9 cellular contexts compared by ENCODE assay signal in the genomic region with DNA sequence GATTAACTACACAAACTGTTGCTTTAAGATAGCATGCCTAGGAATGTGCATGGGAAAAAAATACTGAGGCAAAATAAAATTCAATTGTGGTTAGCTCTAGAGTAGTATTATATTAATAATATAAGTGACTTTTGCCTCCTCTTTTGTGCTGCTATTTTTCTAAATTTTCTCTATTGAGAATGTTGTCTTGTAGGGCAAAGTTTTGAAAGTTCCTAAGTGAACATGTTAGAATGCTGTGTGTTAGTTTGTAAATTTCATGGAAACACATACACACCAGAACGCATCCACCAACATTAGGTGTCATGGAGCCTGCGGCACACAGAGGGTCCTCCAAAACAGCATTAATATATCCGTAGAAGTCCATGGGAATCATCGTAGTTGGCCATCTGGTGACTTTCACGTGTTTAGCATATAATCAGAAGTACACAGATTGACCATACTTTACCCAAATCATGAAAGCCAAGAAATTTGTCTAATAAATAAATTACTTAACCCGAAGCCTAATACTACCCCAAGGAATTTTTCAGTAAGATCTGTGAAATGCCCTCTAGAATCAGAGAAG. TPM values are rescaled to one million over a fixed set of nuclear protein-coding genes. Genes with fewer than 3 reads are reported as not detected.
A peak's percentile ranks its signal among the peaks of the same experiment; 100 is the strongest.
DNase-seq lines count a peak whose midpoint lies in the region; ATAC-seq, FAIRE-seq and TF ChIP-seq lines count a peak whose summit lies in the region.
"Had no signal": no experiment of that assay in that cellular context is flagged by ENCODE, and none has a peak within 500 bp of the region (broad histone marks: within the 10 kb centered on the region; RNA-seq: fewer than 3 reads in every experiment).

No MANE protein-coding gene starts in this region.

- no peak for DNase-seq in A673 (ENCODE audit: low spot score)
- DNase-seq in HFFc6 = no peak
- no peak for DNase-seq in astrocyte (ENCODE audit: low read depth)
- no peak for DNase-seq in naive thymus-derived CD4-positive, alpha-beta T cell
- DNase-seq in NOMO-1 treated with dmso at 0.1 percent for 144 hours (lab: John Stamatoyannopoulos, UW; ENCODE audit: unreplicated experiment) = no peak
- DNase-seq in NCI-H1092 treated with DMSO at 0.1 percent for 48 hours (lab: John Stamatoyannopoulos, UW) = no peak
- DNase-seq: NCI-H2029 had no signal

- FAIRE-seq in astrocyte (lab: Jason Lieb, UNC) = no peak

- ATAC-seq in naive thymus-derived CD4-positive, alpha-beta T cell = no peak
- ATAC-seq in HG02678 (IDR thresholded peaks at IDR 0.05; ENCODE audit: unreplicated experiment) (no peak), GM21825 (IDR thresholded peaks at IDR 0.05; ENCODE audit: unreplicated experiment) (no peak)

- no peak overlapping the region for H2AFZ ChIP-seq in astrocyte (ENCODE audit: low read depth, low read length)

- H3K9me3 Mint-ChIP-seq in HFFc6 (0 out of 2 replicates have a peak, but pooled peaks cover 4% of the 10 kb centered on the region), astrocyte (ENCODE audit: unreplicated experiment) (no peaks in the 10 kb centered on the region)
- no peaks in the 10 kb centered on the region for H3K9me3 Mint-ChIP-seq in naive thymus-derived CD4-positive, alpha-beta T cell

- H3K4me3 ChIP-seq in A673 (ENCODE audit: low read depth, low read length, poor library complexity, severe bottlenecking) (no peak overlapping the region), astrocyte (ENCODE audit: insufficient read depth, low read depth, low read length) (no peak overlapping the region)
- H3K4me3 ChIP-seq in naive thymus-derived CD4-positive, alpha-beta T cell (ENCODE audit: low read length) = no peak overlapping the region

- H3K36me3 ChIP-seq in A673 (ENCODE audit: insufficient read depth, low read length, poor library complexity, severe bottlenecking) (no peaks in the 10 kb centered on the region), astrocyte (ENCODE audit: insufficient read depth, low read length) (no peaks in the 10 kb centered on the region)
- H3K36me3 ChIP-seq in naive thymus-derived CD4-positive, alpha-beta T cell (ENCODE audit: control insufficient read depth in 2 of 3, insufficient read depth in 3 of 3, low read length in 3 of 3) = no peaks in the 10 kb centered on the region

- intact Hi-C loops in A673 (cut with micrococcal nuclease; ENCODE audit: unreplicated experiment) = no loop called here
- intact Hi-C loops in naive thymus-derived CD4-positive, alpha-beta T cell (cut with micrococcal nuclease) = loop anchor here (1.0 kb wide), 3 partner anchors 12 to 46 kb away; partner anchors contain the start of gene ARHGAP18 (in 1 of the 2)

- no peaks in the 10 kb centered on the region for H4K20me1 ChIP-seq in astrocyte (ENCODE audit: insufficient read depth, low read length)

- H3K27ac ChIP-seq in A673 (ENCODE audit: low read depth, low read length, poor library complexity, severe bottlenecking) (peak overlapping the region; percentile 83), astrocyte (ENCODE audit: low read depth, low read length) (peak overlapping the region; percentile 89)
- no peak overlapping the region for H3K27ac ChIP-seq in naive thymus-derived CD4-positive, alpha-beta T cell (ENCODE audit: low read depth, low read length)

- POLR2A ChIA-PET in A673 (lab: Charles Lee; ENCODE audit: low non-redundant PET) = no interaction called here
- POLR2A ChIA-PET in naive thymus-derived CD4-positive, alpha-beta T cell (lab: Charles Lee) = interaction anchor here (0.6 to 1.5 kb wide), 3 partner anchors 9 to 170 kb away, joined by 3 to 7 read pairs (median 3); no protein-coding TSS in a partner anchor

- peaks cover 55% of the 10 kb centered on the region for H3K36me3 Mint-ChIP-seq in HFFc6 (ENCODE audit: low read depth)
- H3K36me3 Mint-ChIP-seq in astrocyte (ENCODE audit: low read depth, unreplicated experiment) = peaks cover 8% of the 10 kb centered on the region
- peaks cover 0 to 12% (median 0%) of the 10 kb centered on the region in 5 donors for H3K36me3 Mint-ChIP-seq in naive thymus-derived CD4-positive, alpha-beta T cell

- CTCF ChIA-PET in A673 (lab: Charles Lee) = no interaction called here
- CTCF ChIA-PET in naive thymus-derived CD4-positive, alpha-beta T cell (lab: Charles Lee) = interaction anchor here (0.7 to 1.3 kb wide), 4 partner anchors 13 to 337 kb away, joined by 3 to 6 read pairs (median 4); no protein-coding TSS in a partner anchor

- TF ChIP-seq CTCF in A673 (conservative IDR thresholded peaks at IDR 0.05; ENCODE audit: low read depth, low read length) (no peak), HFFc6 (IDR thresholded peaks at IDR 0.05) (no peak), astrocyte (IDR thresholded peaks at IDR 0.05; ENCODE audit: insufficient read depth, low read depth, low read length) (no peak)

- H3K27me3 Mint-ChIP-seq in HFFc6 (ENCODE audit: insufficient read depth) = peaks cover 4% of the 10 kb centered on the region; the same call in 1 of the 2 replicates
- H3K27me3 Mint-ChIP-seq in astrocyte (ENCODE audit: low read depth, unreplicated experiment) = no peaks in the 10 kb centered on the region
- H3K27me3 Mint-ChIP-seq in naive thymus-derived CD4-positive, alpha-beta T cell = no peaks in the 10 kb centered on the region

- H3K27me3 ChIP-seq in A673 (replicated peaks; ENCODE audit: insufficient read depth, low read depth, low read length, poor library complexity) (no peaks in the 10 kb centered on the region), astrocyte (ENCODE audit: insufficient read depth, low read length) (no peaks in the 10 kb centered on the region)
- no peaks in the 10 kb centered on the region for H3K27me3 ChIP-seq in naive thymus-derived CD4-positive, alpha-beta T cell (ENCODE audit: control insufficient read depth in 2 of 2, insufficient read depth in 2 of 2, low read length in 2 of 2)

- H3K4me1 ChIP-seq in A673 (ENCODE audit: insufficient read depth, low read length, poor library complexity, severe bottlenecking) = peaks cover 48% of the 10 kb centered on the region
- peaks cover 33% of the 10 kb centered on the region for H3K4me1 ChIP-seq in astrocyte (ENCODE audit: insufficient read depth, low read length)
- H3K4me1 ChIP-seq in naive thymus-derived CD4-positive, alpha-beta T cell (ENCODE audit: control insufficient read depth in 2 of 2, insufficient read depth in 2 of 2, low read length in 2 of 2) = peaks cover 31 to 46% of the 10 kb centered on the region in 2 donors

- BruUV-seq in A673 (replicated peaks; lab: Mats Ljungman, UMichigan) = no TSS peak

- H3K27ac Mint-ChIP-seq in HFFc6 (peak overlapping the region; percentile 82), astrocyte (ENCODE audit: unreplicated experiment) (peak overlapping the region; percentile 95)
- peak overlapping the region in 6 of 9 donors; percentile 1 to 81 (median 66) for H3K27ac Mint-ChIP-seq in naive thymus-derived CD4-positive, alpha-beta T cell

- peak overlapping the region; percentile 72 for H3K4me3 Mint-ChIP-seq in HFFc6
- no peak overlapping the region for H3K4me3 Mint-ChIP-seq in astrocyte (ENCODE audit: unreplicated experiment)
- peak overlapping the region in 8 of 10 donors; percentile 28 to 73 (median 34) for H3K4me3 Mint-ChIP-seq in naive thymus-derived CD4-positive, alpha-beta T cell

- no peaks in the 10 kb centered on the region for H3K9me3 ChIP-seq in A673 (ENCODE audit: low read depth, low read length, poor library complexity, severe bottlenecking)
- H3K9me3 ChIP-seq in astrocyte (ENCODE audit: insufficient read depth, low read depth, low read length) = no peaks in the 10 kb centered on the region
- no peaks in the 10 kb centered on the region for H3K9me3 ChIP-seq in naive thymus-derived CD4-positive, alpha-beta T cell (ENCODE audit: control insufficient read depth in 2 of 3, low read length in 3 of 3)

- H3K79me2 ChIP-seq in astrocyte (ENCODE audit: insufficient read depth, low read length) = peaks cover 74% of the 10 kb centered on the region

- H3K4me2 ChIP-seq in astrocyte (ENCODE audit: low read length) = peak overlapping the region; percentile 82

- peak overlapping the region; percentile 53 for H3K9ac ChIP-seq in astrocyte (ENCODE audit: low read length)

- H3K4me1 Mint-ChIP-seq in HFFc6 (ENCODE audit: low read depth) (peaks cover 94% of the 10 kb centered on the region), astrocyte (ENCODE audit: low read depth, unreplicated experiment) (peaks cover 72% of the 10 kb centered on the region)
- peaks cover 38 to 73% (median 45%) of the 10 kb centered on the region in 7 donors for H3K4me1 Mint-ChIP-seq in naive thymus-derived CD4-positive, alpha-beta T cell

RNA-seq across cellular contexts. Expression of gene ARHGAP18, which starts 25.6 kb away (rescaled TPM):
- 12.7 and 14.2 TPM in 2 replicates for total RNA-seq in A673 (2021)
- total RNA-seq in HFFc6 (2021; fragmentation: NEBNext Ultra II Directional; extraction: Animal tissue kit (Norgen Biotek cat#: 25700)) = 10 to 100 TPM; 70.8 to 81.2 (median 76.0) TPM
- 38.6 and 43.2 TPM in 2 replicates for total RNA-seq in astrocyte
- 1 to 10 TPM; 1.1 to 9.4 (median 2.0) TPM for total RNA-seq in naive thymus-derived CD4-positive, alpha-beta T cell
- under 1 TPM; 0.53 to 0.60 TPM for polyA plus RNA-seq in naive thymus-derived CD4-positive, alpha-beta T cell
